Comparison of ENCODE assay signal across 17 cellular contexts in the genomic region with DNA sequence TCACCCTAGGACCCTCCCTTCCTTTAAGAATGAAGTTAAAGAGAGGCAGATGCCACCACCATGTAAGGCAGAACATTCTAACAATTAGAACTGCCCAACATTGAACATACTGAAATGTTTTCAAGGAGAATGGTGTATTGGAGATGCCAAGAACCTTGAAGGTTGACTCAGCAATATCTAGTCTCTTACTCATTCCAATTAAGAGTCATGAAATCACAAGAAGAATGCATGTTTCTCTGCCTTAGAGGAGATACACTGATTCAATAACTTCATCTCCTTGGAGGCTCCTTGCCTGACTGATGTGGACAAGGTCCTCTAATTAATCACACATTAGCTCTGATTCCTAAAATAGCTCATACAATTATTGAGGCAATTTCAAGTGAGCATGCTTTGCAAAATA.
DNase-seq lines count a peak whose midpoint lies in the region; ATAC-seq, FAIRE-seq and TF ChIP-seq lines count a peak whose summit lies in the region.
"Had no signal": no experiment of that assay in that cellular context is flagged by ENCODE, and none has a peak within 500 bp of the region (broad histone marks: within the 10 kb centered on the region; RNA-seq: fewer than 3 reads in every experiment).

No MANE protein-coding gene starts in this region.

- no peak overlapping the region for H3K23ac ChIP-seq in IMR-90 (ENCODE audit: low read depth, low read length)

- TF ChIP-seq RAD21 in HepG2 (CRISPR knock-in tag; IDR thresholded peaks at IDR 0.05) (no peak), IMR-90 (IDR thresholded peaks at IDR 0.05; ENCODE audit: low read length) (no peak)

- H4K8ac ChIP-seq in IMR-90 (ENCODE audit: low read depth in 2 of 2, low read length in 2 of 2), result no peak overlapping the region

- H2AK5ac ChIP-seq in IMR-90 (ENCODE audit: low read depth, low read length), result no peak overlapping the region

- H2BK15ac ChIP-seq in IMR-90 (ENCODE audit: low read depth, low read length), result no peak overlapping the region

- H3K9me1 ChIP-seq in IMR-90 (ENCODE audit: insufficient read depth, low read length), result no peaks in the 10 kb centered on the region

- H2BK5ac ChIP-seq in IMR-90 (ENCODE audit: low read depth, low read length, poor library complexity, severe bottlenecking), result no peak overlapping the region

- dilution Hi-C loops in IMR-90 (cut with HindIII; ENCODE audit: low sequenced_read_pairs, unreplicated experiment), result no loop called here

- H3K4me3 ChIP-seq in HepG2 (replicated peaks in 1 of 3; ENCODE audit: insufficient read depth in 1 of 3, low read depth in 2 of 3, low read length in 3 of 3) (no peak overlapping the region), right lobe of liver (no peak overlapping the region), IMR-90 (ENCODE audit: insufficient read depth, low read depth, low read length) (no peak overlapping the region), epithelial cell of esophagus (ENCODE audit: low read length) (no peak overlapping the region)
- H3K4me3 ChIP-seq: HAP-1, Peyer's patch, SK-N-MC had no signal

- H3K4me1 ChIP-seq in HepG2 (ENCODE audit: insufficient read depth, low read length) (no peaks in the 10 kb centered on the region), right lobe of liver (no peaks in the 10 kb centered on the region), IMR-90 (ENCODE audit: control insufficient read depth, insufficient read depth, low read length) (no peaks in the 10 kb centered on the region)
- H3K4me1 ChIP-seq: HAP-1, Peyer's patch had no signal

- no peak overlapping the region for H3K56ac ChIP-seq in IMR-90 (ENCODE audit: extremely low read depth, insufficient read depth, low read length)

- H2AK9ac ChIP-seq in IMR-90 (replicated peaks; ENCODE audit: low read depth, low read length, poor library complexity), result no peak overlapping the region

- DNase-seq in HepG2 (ENCODE audit: low spot score) (no peak), right lobe of liver (no peak), IMR-90 (no peak), epithelial cell of esophagus (ENCODE audit: low read depth) (peak; percentile 52), foreskin melanocyte (no peak), GM19240 (ENCODE audit: insufficient read length, low spot score) (no peak)
- DNase-seq: ACHN, DMS 273 treated with DMSO at 0.1 percent for 48 hours, KBM-7, NCI-H524, Peyer's patch, Right ventricle myocardium superior, T-cell had no signal

- no peak for FAIRE-seq in HepG2 (lab: Jason Lieb, UNC)

- H3K27ac ChIP-seq in HepG2 (ENCODE audit: extremely low read length, insufficient read depth, low read length), result no peak overlapping the region
- H3K27ac ChIP-seq in right lobe of liver, result no peak overlapping the region
- no peak overlapping the region for H3K27ac ChIP-seq in IMR-90 (ENCODE audit: insufficient read depth, low read length)
- H3K27ac ChIP-seq: C4-2B, Peyer's patch, SK-N-MC had no signal

- H2AFZ ChIP-seq in HepG2 (ENCODE audit: low read length), result no peak overlapping the region
- no peak overlapping the region for H2AFZ ChIP-seq in IMR-90 (replicated peaks; ENCODE audit: low read length, poor library complexity)

- H3K9me3 ChIP-seq in HepG2 (ENCODE audit: low read length) (peaks cover 96% of the 10 kb centered on the region), right lobe of liver (no peaks in the 10 kb centered on the region), IMR-90 (ENCODE audit: control insufficient read depth, insufficient read depth, low read length) (peaks cover 11% of the 10 kb centered on the region)
- H3K9me3 ChIP-seq: HAP-1, Peyer's patch had no signal

- TF ChIP-seq POLR2A in HepG2 (IDR thresholded peaks at IDR 0.05; ENCODE audit: insufficient read depth in 1 of 2, low read depth in 2 of 2, low read length in 2 of 2) (no peak), right lobe of liver (IDR thresholded peaks at IDR 0.05) (no peak), IMR-90 (IDR thresholded peaks at IDR 0.05; ENCODE audit: low read depth, low read length) (no peak)

- intact Hi-C loops in HepG2 (cut with micrococcal nuclease; ENCODE audit: unreplicated experiment), result no loop called here
- intact Hi-C loops in right lobe of liver (cut with DNase I), result no loop called here
- intact Hi-C loops in IMR-90 (cut with micrococcal nuclease), result no loop called here

- POLR2A ChIA-PET in HepG2 (lab: Yijun Ruan, JAX) (no interaction called here), IMR-90 (lab: Charles Lee; ENCODE audit: unreplicated experiment) (no interaction called here)

- H4K91ac ChIP-seq in IMR-90 (ENCODE audit: insufficient read depth, low read depth, low read length), result no peak overlapping the region

- H2BK20ac ChIP-seq in IMR-90 (ENCODE audit: low read depth, low read length), result no peak overlapping the region

- BruUV-seq in HepG2 (replicated peaks; lab: Mats Ljungman, UMichigan), result no TSS peak
- no TSS peak for BruUV-seq in IMR-90 (replicated peaks; lab: Mats Ljungman, UMichigan)

- H3K14ac ChIP-seq in IMR-90 (replicated peaks; ENCODE audit: low read depth, low read length), result no peak overlapping the region

- no peak overlapping the region for H4K5ac ChIP-seq in IMR-90 (ENCODE audit: low read depth, low read length)

- H3K4ac ChIP-seq in IMR-90 (ENCODE audit: low read depth, low read length), result no peak overlapping the region

- no peak overlapping the region for H2BK120ac ChIP-seq in IMR-90 (ENCODE audit: low read depth, low read length)

- no peaks in the 10 kb centered on the region for H3K79me1 ChIP-seq in IMR-90 (ENCODE audit: low read depth in 1 of 2, low read length in 2 of 2)

- TF ChIP-seq EP300 in HepG2 (IDR thresholded peaks at IDR 0.05; ENCODE audit: low read depth in 2 of 2, low read length in 2 of 2), result no peak
- no peak for TF ChIP-seq EP300 in HepG2 (CRISPR knock-in tag; IDR thresholded peaks at IDR 0.05; ENCODE audit: borderline replicate concordance)

- no peaks in the 10 kb centered on the region for H4K20me1 ChIP-seq in HepG2 (ENCODE audit: insufficient read depth, low read length)
- no peaks in the 10 kb centered on the region for H4K20me1 ChIP-seq in IMR-90 (ENCODE audit: insufficient read depth, low read length)

- CTCF ChIA-PET in HepG2 (lab: Yijun Ruan, JAX; ENCODE audit: low intra/inter-chr PET ratio, low total read pairs), result no interaction called here
- CTCF ChIA-PET in IMR-90 (lab: Yijun Ruan, JAX), result no interaction called here

- no peak for ATAC-seq in HepG2
- ATAC-seq in right lobe of liver, result no peak
- no peak for ATAC-seq in IMR-90 (ENCODE audit: low read depth)
- no peak for ATAC-seq in SK-N-SH treated with all-trans-retinoic acid at 6 μM for 48 hours
- ATAC-seq: T-cell had no signal

- H3K18ac ChIP-seq in IMR-90 (ENCODE audit: low read depth, low read length), result no peak overlapping the region

- H3K4me2 ChIP-seq in HepG2 (ENCODE audit: low read depth, low read length) (no peak overlapping the region), IMR-90 (ENCODE audit: low read depth, low read length) (no peak overlapping the region)

- H3K27me3 ChIP-seq in HepG2 (ENCODE audit: control insufficient read depth in 1 of 2, insufficient read depth in 2 of 2, low read length in 2 of 2), result no peaks in the 10 kb centered on the region
- no peaks in the 10 kb centered on the region for H3K27me3 ChIP-seq in right lobe of liver
- no peaks in the 10 kb centered on the region for H3K27me3 ChIP-seq in IMR-90 (ENCODE audit: control insufficient read depth, insufficient read depth, low read length)
- H3K27me3 ChIP-seq: Peyer's patch had no signal

- no peak overlapping the region for H3K9ac ChIP-seq in HepG2 (ENCODE audit: insufficient read depth, low read depth, low read length)
- H3K9ac ChIP-seq in IMR-90 (ENCODE audit: low read depth, low read length), result no peak overlapping the region

- H3K79me2 ChIP-seq in HepG2 (ENCODE audit: insufficient read depth, low read length), result no peaks in the 10 kb centered on the region

- H3K36me3 ChIP-seq in HepG2 (replicated peaks in 1 of 2; ENCODE audit: control insufficient read depth in 1 of 2, insufficient read depth in 2 of 2, low read length in 2 of 2) (no peaks in the 10 kb centered on the region), right lobe of liver (no peaks in the 10 kb centered on the region), IMR-90 (ENCODE audit: control insufficient read depth, insufficient read depth, low read length) (no peaks in the 10 kb centered on the region)
- H3K36me3 ChIP-seq: HAP-1, Peyer's patch had no signal

- TF ChIP-seq CTCF in HepG2 (CRISPR knock-in tag; IDR thresholded peaks at IDR 0.05) (no peak), right lobe of liver (IDR thresholded peaks at IDR 0.05) (no peak), IMR-90 (conservative IDR thresholded peaks at IDR 0.05; ENCODE audit: low read depth, low read length) (no peak), epithelial cell of esophagus (IDR thresholded peaks at IDR 0.05; ENCODE audit: insufficient read depth, low read depth, low read length, missing control alignments) (no peak)

- in situ Hi-C loops in HepG2 (cut with HindIII; ENCODE audit: extremely low pct_ligation_motif_present, low pct_unique_long_range_greater_than_20kb), result no loop called here
- in situ Hi-C loops in IMR-90 (cut with MboI; ENCODE audit: low sequenced_read_pairs), result no loop called here

TF ChIP-seq in HepG2, 621 proteins besides CTCF, POLR2A, EP300 and RAD21:
- TF ChIP-seq MAFK (conservative IDR thresholded peaks at IDR 0.05 in 1 of 2, IDR thresholded peaks at IDR 0.05 in 1 of 2; ENCODE audit: low read length in 2 of 2), result peak; percentile 3 to 42; a peak in 2 of 4 replicates
- TF ChIP-seq CBX2 (IDR thresholded peaks at IDR 0.05; ENCODE audit: low read depth, low read length), result no peak
- TF ChIP-seq CBX2 (CRISPR knock-in tag; IDR thresholded peaks at IDR 0.05; ENCODE audit: low read depth), result no peak

TF ChIP-seq in IMR-90, 13 proteins besides CTCF, POLR2A, EP300 and RAD21:
- peak; percentile 27; the same call in 1 of the 2 replicates for TF ChIP-seq MAFK (IDR thresholded peaks at IDR 0.05; ENCODE audit: low read depth, low read length)
- no peak for TF ChIP-seq RFX5 (IDR thresholded peaks at IDR 0.05; ENCODE audit: low read depth, low read length)
- no peak for TF ChIP-seq SMC3 (IDR thresholded peaks at IDR 0.05; ENCODE audit: low read depth, low read length)
- no peak for TF ChIP-seq CHD1 (IDR thresholded peaks at IDR 0.05; ENCODE audit: low read depth, low read length)
- no peak for TF ChIP-seq MAZ (IDR thresholded peaks at IDR 0.05; ENCODE audit: borderline replicate concordance, low read depth, low read length)
- TF ChIP-seq NFE2L2 (IDR thresholded peaks at IDR 0.05; ENCODE audit: low read depth, low read length), result no peak

TF ChIP-seq in SK-N-SH treated with all-trans-retinoic acid at 6 μM for 48 hours, 23 proteins besides CTCF, POLR2A, EP300 and RAD21 (continues in another document):
- TF ChIP-seq, protein P1, sequence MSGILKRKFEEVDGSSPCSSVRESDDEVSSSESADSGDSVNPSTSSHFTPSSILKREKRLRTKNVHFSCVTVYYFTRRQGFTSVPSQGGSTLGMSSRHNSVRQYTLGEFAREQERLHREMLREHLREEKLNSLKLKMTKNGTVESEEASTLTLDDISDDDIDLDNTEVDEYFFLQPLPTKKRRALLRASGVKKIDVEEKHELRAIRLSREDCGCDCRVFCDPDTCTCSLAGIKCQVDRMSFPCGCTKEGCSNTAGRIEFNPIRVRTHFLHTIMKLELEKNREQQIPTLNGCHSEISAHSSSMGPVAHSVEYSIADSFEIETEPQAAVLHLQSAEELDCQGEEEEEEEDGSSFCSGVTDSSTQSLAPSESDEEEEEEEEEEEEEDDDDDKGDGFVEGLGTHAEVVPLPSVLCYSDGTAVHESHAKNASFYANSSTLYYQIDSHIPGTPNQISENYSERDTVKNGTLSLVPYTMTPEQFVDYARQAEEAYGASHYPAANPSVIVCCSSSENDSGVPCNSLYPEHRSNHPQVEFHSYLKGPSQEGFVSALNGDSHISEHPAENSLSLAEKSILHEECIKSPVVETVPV (CRISPR knock-in tag; IDR thresholded peaks at IDR 0.05), result no peak
